In genomic region chr3:188690076-188690475, GRCh38 we compare ENCODE assay signal across 20 cellular contexts.
A peak's percentile ranks its signal among the peaks of the same experiment; 100 is the strongest.
DNase-seq lines count a peak whose midpoint lies in the region; ATAC-seq and TF ChIP-seq lines count a peak whose summit lies in the region.
"Had no signal": no experiment of that assay in that cellular context is flagged by ENCODE, and none has a peak within 500 bp of the region (broad histone marks: within the 10 kb centered on the region; RNA-seq: fewer than 3 reads in every experiment).

No MANE protein-coding gene starts in this region.

- ATAC-seq in GM18517 (IDR thresholded peaks at IDR 0.05; ENCODE audit: unreplicated experiment) = no peak
- no peak for ATAC-seq in HG02870 (IDR thresholded peaks at IDR 0.05; ENCODE audit: unreplicated experiment)
- ATAC-seq: A549, GM23338, Panc1 had no signal

- H3K27me3 Mint-ChIP-seq in CD14-positive monocyte (ENCODE audit: low read depth in 3 of 3) = peaks cover 0 to 3% (median 0%) of the 10 kb centered on the region in 3 donors
- no peaks in the 10 kb centered on the region for H3K27me3 Mint-ChIP-seq in activated naive CD8-positive, alpha-beta T cell treated with anti-CD3 and anti-CD28 coated beads for 36 hours
- H3K27me3 Mint-ChIP-seq: CD4-positive, alpha-beta memory T cell had no signal

- DNase-seq in CD14-positive monocyte (ENCODE audit: low spot score) (no peak), esophagus squamous epithelium (lab: John Stamatoyannopoulos, UW) (no peak)
- DNase-seq in activated naive CD8-positive, alpha-beta T cell treated with anti-CD3 and anti-CD28 coated beads for 36 hours = no peak
- no peak for DNase-seq in activated CD4-positive, alpha-beta T cell treated with anti-CD3 and anti-CD28 coated beads, Interleukin-2, amount 50 U/mL, for 1 hour
- DNase-seq: CD4-positive, alpha-beta memory T cell; DMS153; GDM1; NCI-H1417; NCI-H187; NCI-H226; NCI-H524 had no signal

- H3K4me3 ChIP-seq in OCI-LY3 (ENCODE audit: low read length) = no peak overlapping the region
- no peak overlapping the region for H3K4me3 ChIP-seq in esophagus squamous epithelium
- H3K4me3 ChIP-seq in muscle layer of duodenum (ENCODE audit: low read depth in 1 of 2, low read length in 2 of 2) = no peak overlapping the region
- H3K4me3 ChIP-seq: A549, GM23338, SJSA1 had no signal

- H4K20me1 ChIP-seq in OCI-LY3 (ENCODE audit: insufficient read depth, low read length) = no peaks in the 10 kb centered on the region

- H3K9me3 ChIP-seq in OCI-LY3 (ENCODE audit: insufficient read depth, low read length) (no peaks in the 10 kb centered on the region), esophagus squamous epithelium (no peaks in the 10 kb centered on the region), muscle layer of duodenum (ENCODE audit: control insufficient read depth in 1 of 2, low read length in 2 of 2) (no peaks in the 10 kb centered on the region)
- H3K9me3 ChIP-seq: A549, SJSA1 had no signal

- H3K36me3 Mint-ChIP-seq in CD14-positive monocyte = peaks cover 5 to 9% of the 10 kb centered on the region in 2 donors
- peaks cover 3% of the 10 kb centered on the region for H3K36me3 Mint-ChIP-seq in activated naive CD8-positive, alpha-beta T cell treated with anti-CD3 and anti-CD28 coated beads for 36 hours

- intact Hi-C loops in CD14-positive monocyte (cut with micrococcal nuclease) (loop anchor here in 1 of 2 donors (5.0 kb wide), 1 partner anchor 262 kb away; no protein-coding TSS in a partner anchor), esophagus squamous epithelium (cut with DNase I) (no loop called here)

- 94 to 98% methylated on average over 4 to 5 of the region's 5 CpGs for WGBS in esophagus squamous epithelium, 2 donors

- H3K4me1 Mint-ChIP-seq in CD14-positive monocyte = peaks cover 75% of the 10 kb centered on the region
- peaks cover 9% of the 10 kb centered on the region for H3K4me1 Mint-ChIP-seq in activated naive CD8-positive, alpha-beta T cell treated with anti-CD3 and anti-CD28 coated beads for 36 hours

- no peak overlapping the region for H2AFZ ChIP-seq in OCI-LY3 (ENCODE audit: low read depth, low read length)
- H2AFZ ChIP-seq: GM23338 had no signal

- TF ChIP-seq POLR2A in esophagus squamous epithelium (IDR thresholded peaks at IDR 0.05) = no peak

- H3K27me3 ChIP-seq in OCI-LY3 (ENCODE audit: low read depth, low read length) (no peaks in the 10 kb centered on the region), esophagus squamous epithelium (no peaks in the 10 kb centered on the region), muscle layer of duodenum (ENCODE audit: low read depth, low read length) (no peaks in the 10 kb centered on the region)
- H3K27me3 ChIP-seq: SJSA1 had no signal

- no peak overlapping the region for H3K4me3 Mint-ChIP-seq in CD14-positive monocyte
- H3K4me3 Mint-ChIP-seq in activated naive CD8-positive, alpha-beta T cell treated with anti-CD3 and anti-CD28 coated beads for 36 hours = no peak overlapping the region
- H3K4me3 Mint-ChIP-seq: CD4-positive, alpha-beta memory T cell; GM23338 had no signal

- H3K36me3 ChIP-seq in OCI-LY3 (replicated peaks; ENCODE audit: low read depth, low read length) (no peaks in the 10 kb centered on the region), esophagus squamous epithelium (no peaks in the 10 kb centered on the region), muscle layer of duodenum (ENCODE audit: control insufficient read depth in 1 of 2, insufficient read depth in 2 of 2, low read length in 2 of 2) (no peaks in the 10 kb centered on the region)

- no peak overlapping the region for H3K4me2 ChIP-seq in OCI-LY3 (ENCODE audit: low read length)
- H3K4me2 ChIP-seq: A549, GM23338, KMS-11 had no signal

- peaks cover 0 to 3% (median 3%) of the 10 kb centered on the region in 7 donors for H3K9me3 Mint-ChIP-seq in CD14-positive monocyte
- H3K9me3 Mint-ChIP-seq in activated naive CD8-positive, alpha-beta T cell treated with anti-CD3 and anti-CD28 coated beads for 36 hours = no peaks in the 10 kb centered on the region
- H3K9me3 Mint-ChIP-seq: CD4-positive, alpha-beta memory T cell; GM23338 had no signal

- TF ChIP-seq CTCF in CD14-positive monocyte (IDR thresholded peaks at IDR 0.05) (no peak), OCI-LY3 (IDR thresholded peaks at IDR 0.05; ENCODE audit: low read depth, low read length) (no peak), esophagus squamous epithelium (IDR thresholded peaks at IDR 0.05) (no peak)

- H3K4me1 ChIP-seq in OCI-LY3 (ENCODE audit: low read length) = peaks cover 100% of the 10 kb centered on the region
- peaks cover 12 to 36% (median 19%) of the 10 kb centered on the region in 3 donors for H3K4me1 ChIP-seq in esophagus squamous epithelium
- peaks cover 7 to 19% of the 10 kb centered on the region in 2 donors for H3K4me1 ChIP-seq in muscle layer of duodenum (ENCODE audit: control insufficient read depth in 1 of 2, insufficient read depth in 2 of 2, low read length in 2 of 2)

- H3K27ac ChIP-seq in OCI-LY3 (ENCODE audit: low read length) (peak overlapping the region; percentile 99; the same call in 1 of the 2 replicates), esophagus squamous epithelium (peak overlapping the region in 3 of 4 donors; percentile 39 to 76 (median 43)), muscle layer of duodenum (ENCODE audit: low read length) (peak overlapping the region; percentile 11)
- H3K27ac ChIP-seq: A549, KMS-11, SJSA1 had no signal

- no peak overlapping the region for H3K9ac ChIP-seq in OCI-LY3 (ENCODE audit: low read length)
- H3K9ac ChIP-seq: KMS-11 had no signal

- peaks cover 15% of the 10 kb centered on the region for H3K79me2 ChIP-seq in OCI-LY3 (ENCODE audit: low read length)

- peak overlapping the region; percentile 94 to 99 (median 96) for H3K27ac Mint-ChIP-seq in CD14-positive monocyte
- no peak overlapping the region for H3K27ac Mint-ChIP-seq in activated naive CD8-positive, alpha-beta T cell treated with anti-CD3 and anti-CD28 coated beads for 36 hours
- H3K27ac Mint-ChIP-seq: CD4-positive, alpha-beta memory T cell; GM23338 had no signal

Comparison
In these comparisons a context has a peak if more than half of its experiments do, and no peak if none do; other contexts are left out.
1. H3K27ac ChIP-seq: peak in every context shown above with its lines; median percentile 99 in OCI-LY3; 43 in esophagus squamous epithelium; 11 in muscle layer of duodenum.